ENCODE assay signal across 17 cellular contexts in genomic region chr1:156260896-156261295, GRCh38. TPM values are rescaled to one million over a fixed set of nuclear protein-coding genes. Genes with fewer than 3 reads are reported as not detected.
DNase-seq lines count a peak whose midpoint lies in the region; ATAC-seq and TF ChIP-seq lines count a peak whose summit lies in the region.
"Had no signal": no experiment of that assay in that cellular context is flagged by ENCODE, and none has a peak within 500 bp of the region (broad histone marks: within the 10 kb centered on the region; RNA-seq: fewer than 3 reads in every experiment).

No MANE protein-coding gene starts in this region.

- DNase-seq in activated CD8-positive, alpha-beta T cell treated with anti-CD3 and anti-CD28 coated beads, Interleukin-2, amount 10 ng/mL, durations not matched to agents 7 days and 5 days: no peak
- no peak for DNase-seq in activated CD8-positive, alpha-beta T cell treated with anti-CD3 and anti-CD28 coated beads for 36 hours
- DNase-seq in activated naive CD8-positive, alpha-beta T cell treated with anti-CD3 and anti-CD28 coated beads, Interleukin-2, amount 10 ng/mL, durations not matched to agents 7 days and 5 days: no peak
- DNase-seq in globus pallidus (ENCODE audit: low spot score) (peak; percentile 85), dermis blood vessel endothelial cell (no peak)
- DNase-seq in stimulated activated effector memory CD8-positive, alpha-beta T cell treated with anti-CD3 and anti-CD28 coated beads, Interleukin-12 subunit alpha, Interleukin-12 subunit beta, amount 100 ng/mL, for 72 hours (ENCODE audit: low spot score in 2 of 2): no peak
- DNase-seq: activated effector memory CD4-positive, alpha-beta T cell treated with Interleukin-2 at 50 U/mL for 16 hours; heart left ventricle; NCI-H1048; NCI-H2029; NCI-H524 treated with DMSO at 0.1 percent for 48 hours; T1000 had no signal

- CTCF ChIA-PET in activated CD8-positive, alpha-beta T cell treated with anti-CD3 and anti-CD28 coated beads, Interleukin-2, amount 10 ng/mL, durations not matched to agents 7 days and 5 days (lab: Charles Lee): interaction anchor here (0.7 to 1.1 kb wide), 3 partner anchors 59 to 120 kb away, joined by 3 to 7 read pairs (median 3); no protein-coding TSS in a partner anchor
- CTCF ChIA-PET in activated CD8-positive, alpha-beta T cell treated with anti-CD3 and anti-CD28 coated beads for 36 hours (lab: Charles Lee): interaction anchor here (1.2 kb wide), 1 partner anchor 20 kb away, joined by 3 read pairs; no protein-coding TSS in a partner anchor

- peak overlapping the region; percentile 43 for H3K27ac Mint-ChIP-seq in activated CD8-positive, alpha-beta T cell treated with anti-CD3 and anti-CD28 coated beads, Interleukin-2, amount 10 ng/mL, durations not matched to agents 7 days and 5 days
- H3K27ac Mint-ChIP-seq in activated CD8-positive, alpha-beta T cell treated with anti-CD3 and anti-CD28 coated beads for 36 hours: no peak overlapping the region
- H3K27ac Mint-ChIP-seq in activated naive CD8-positive, alpha-beta T cell treated with anti-CD3 and anti-CD28 coated beads, Interleukin-2, amount 10 ng/mL, durations not matched to agents 7 days and 5 days: peak overlapping the region; percentile 37
- H3K27ac Mint-ChIP-seq in stimulated activated effector memory CD8-positive, alpha-beta T cell treated with anti-CD3 and anti-CD28 coated beads, Interleukin-12 subunit alpha, Interleukin-12 subunit beta, amount 100 ng/mL, for 72 hours: peak overlapping the region; percentile 23
- H3K27ac Mint-ChIP-seq: stimulated activated memory B cell treated with anti-CD40 and anti-IgM and Interleukin-4, amounts not matched to agents 10 μg/mL and 1 μg/mL and 100 μg/mL, for 72 hours had no signal

- no peak for ATAC-seq in activated CD8-positive, alpha-beta T cell treated with anti-CD3 and anti-CD28 coated beads, Interleukin-2, amount 10 ng/mL, durations not matched to agents 7 days and 5 days
- ATAC-seq in activated CD8-positive, alpha-beta T cell treated with anti-CD3 and anti-CD28 coated beads for 36 hours: no peak
- no peak for ATAC-seq in activated naive CD8-positive, alpha-beta T cell treated with anti-CD3 and anti-CD28 coated beads, Interleukin-2, amount 10 ng/mL, durations not matched to agents 7 days and 5 days (ENCODE audit: low read depth)
- no peak for ATAC-seq in stimulated activated effector memory CD8-positive, alpha-beta T cell treated with anti-CD3 and anti-CD28 coated beads, Interleukin-12 subunit alpha, Interleukin-12 subunit beta, amount 100 ng/mL, for 72 hours
- ATAC-seq in GM19395 (IDR thresholded peaks at IDR 0.05; ENCODE audit: unreplicated experiment): no peak
- ATAC-seq in GM21825 (IDR thresholded peaks at IDR 0.05; ENCODE audit: unreplicated experiment): no peak
- ATAC-seq: heart left ventricle; naive thymus-derived CD8-positive, alpha-beta T cell; stimulated activated memory B cell treated with anti-CD40 and anti-IgM and Interleukin-4, amounts not matched to agents 10 μg/mL and 1 μg/mL and 100 μg/mL, for 72 hours had no signal

- H3K36me3 Mint-ChIP-seq in activated CD8-positive, alpha-beta T cell treated with anti-CD3 and anti-CD28 coated beads, Interleukin-2, amount 10 ng/mL, durations not matched to agents 7 days and 5 days (ENCODE audit: low read depth): peaks cover 71% of the 10 kb centered on the region
- peaks cover 68% of the 10 kb centered on the region for H3K36me3 Mint-ChIP-seq in activated CD8-positive, alpha-beta T cell treated with anti-CD3 and anti-CD28 coated beads for 36 hours (ENCODE audit: low read depth)
- peaks cover 44% of the 10 kb centered on the region for H3K36me3 Mint-ChIP-seq in activated naive CD8-positive, alpha-beta T cell treated with anti-CD3 and anti-CD28 coated beads, Interleukin-2, amount 10 ng/mL, durations not matched to agents 7 days and 5 days
- H3K36me3 Mint-ChIP-seq in stimulated activated effector memory CD8-positive, alpha-beta T cell treated with anti-CD3 and anti-CD28 coated beads, Interleukin-12 subunit alpha, Interleukin-12 subunit beta, amount 100 ng/mL, for 72 hours: peaks cover 100% of the 10 kb centered on the region

- H3K9me3 Mint-ChIP-seq in activated CD8-positive, alpha-beta T cell treated with anti-CD3 and anti-CD28 coated beads, Interleukin-2, amount 10 ng/mL, durations not matched to agents 7 days and 5 days (ENCODE audit: insufficient read depth): no peaks in the 10 kb centered on the region
- H3K9me3 Mint-ChIP-seq in activated CD8-positive, alpha-beta T cell treated with anti-CD3 and anti-CD28 coated beads for 36 hours: no peaks in the 10 kb centered on the region
- H3K9me3 Mint-ChIP-seq in activated naive CD8-positive, alpha-beta T cell treated with anti-CD3 and anti-CD28 coated beads, Interleukin-2, amount 10 ng/mL, durations not matched to agents 7 days and 5 days: no peaks in the 10 kb centered on the region
- no peaks in the 10 kb centered on the region for H3K9me3 Mint-ChIP-seq in stimulated activated effector memory CD8-positive, alpha-beta T cell treated with anti-CD3 and anti-CD28 coated beads, Interleukin-12 subunit alpha, Interleukin-12 subunit beta, amount 100 ng/mL, for 72 hours
- H3K9me3 Mint-ChIP-seq: naive thymus-derived CD8-positive, alpha-beta T cell; stimulated activated memory B cell treated with anti-CD40 and anti-IgM and Interleukin-4, amounts not matched to agents 10 μg/mL and 1 μg/mL and 100 μg/mL, for 72 hours had no signal

- no peak for TF ChIP-seq CTCF in activated CD8-positive, alpha-beta T cell treated with anti-CD3 and anti-CD28 coated beads for 36 hours (IDR thresholded peaks at IDR 0.05)

- H3K4me3 Mint-ChIP-seq in activated CD8-positive, alpha-beta T cell treated with anti-CD3 and anti-CD28 coated beads, Interleukin-2, amount 10 ng/mL, durations not matched to agents 7 days and 5 days: no peak overlapping the region
- H3K4me3 Mint-ChIP-seq in activated CD8-positive, alpha-beta T cell treated with anti-CD3 and anti-CD28 coated beads for 36 hours: no peak overlapping the region
- no peak overlapping the region for H3K4me3 Mint-ChIP-seq in activated naive CD8-positive, alpha-beta T cell treated with anti-CD3 and anti-CD28 coated beads, Interleukin-2, amount 10 ng/mL, durations not matched to agents 7 days and 5 days
- H3K4me3 Mint-ChIP-seq in stimulated activated effector memory CD8-positive, alpha-beta T cell treated with anti-CD3 and anti-CD28 coated beads, Interleukin-12 subunit alpha, Interleukin-12 subunit beta, amount 100 ng/mL, for 72 hours: no peak overlapping the region
- H3K4me3 Mint-ChIP-seq: naive thymus-derived CD8-positive, alpha-beta T cell; stimulated activated memory B cell treated with anti-CD40 and anti-IgM and Interleukin-4, amounts not matched to agents 10 μg/mL and 1 μg/mL and 100 μg/mL, for 72 hours had no signal

- POLR2A ChIA-PET in activated CD8-positive, alpha-beta T cell treated with anti-CD3 and anti-CD28 coated beads, Interleukin-2, amount 10 ng/mL, durations not matched to agents 7 days and 5 days (lab: Charles Lee): interaction anchor here (1.7 kb wide), 1 partner anchor 22 kb away, joined by 7 read pairs; the partner anchor contains the start of gene SMG5
- POLR2A ChIA-PET in activated CD8-positive, alpha-beta T cell treated with anti-CD3 and anti-CD28 coated beads for 36 hours (lab: Charles Lee): interaction anchor here (0.6 to 1.7 kb wide), 2 partner anchors 8 to 22 kb away, joined by 3 to 6 read pairs; partner anchors contain the start of gene SMG5
- POLR2A ChIA-PET in activated naive CD8-positive, alpha-beta T cell treated with anti-CD3 and anti-CD28 coated beads, Interleukin-2, amount 10 ng/mL, durations not matched to agents 7 days and 5 days (lab: Charles Lee): interaction anchor here (1.9 kb wide), 1 partner anchor 15 kb away, joined by 7 read pairs; no protein-coding TSS in a partner anchor

- peaks cover 16% of the 10 kb centered on the region for H3K4me1 Mint-ChIP-seq in activated CD8-positive, alpha-beta T cell treated with anti-CD3 and anti-CD28 coated beads, Interleukin-2, amount 10 ng/mL, durations not matched to agents 7 days and 5 days (ENCODE audit: low read depth)
- peaks cover 5% of the 10 kb centered on the region for H3K4me1 Mint-ChIP-seq in activated CD8-positive, alpha-beta T cell treated with anti-CD3 and anti-CD28 coated beads for 36 hours (ENCODE audit: low read depth)
- peaks cover 16% of the 10 kb centered on the region for H3K4me1 Mint-ChIP-seq in activated naive CD8-positive, alpha-beta T cell treated with anti-CD3 and anti-CD28 coated beads, Interleukin-2, amount 10 ng/mL, durations not matched to agents 7 days and 5 days
- peaks cover 12% of the 10 kb centered on the region for H3K4me1 Mint-ChIP-seq in stimulated activated effector memory CD8-positive, alpha-beta T cell treated with anti-CD3 and anti-CD28 coated beads, Interleukin-12 subunit alpha, Interleukin-12 subunit beta, amount 100 ng/mL, for 72 hours
- H3K4me1 Mint-ChIP-seq: stimulated activated memory B cell treated with anti-CD40 and anti-IgM and Interleukin-4, amounts not matched to agents 10 μg/mL and 1 μg/mL and 100 μg/mL, for 72 hours had no signal

- no peaks in the 10 kb centered on the region for H3K27me3 Mint-ChIP-seq in activated CD8-positive, alpha-beta T cell treated with anti-CD3 and anti-CD28 coated beads, Interleukin-2, amount 10 ng/mL, durations not matched to agents 7 days and 5 days (ENCODE audit: low read depth)
- no peaks in the 10 kb centered on the region for H3K27me3 Mint-ChIP-seq in activated CD8-positive, alpha-beta T cell treated with anti-CD3 and anti-CD28 coated beads for 36 hours
- no peaks in the 10 kb centered on the region for H3K27me3 Mint-ChIP-seq in activated naive CD8-positive, alpha-beta T cell treated with anti-CD3 and anti-CD28 coated beads, Interleukin-2, amount 10 ng/mL, durations not matched to agents 7 days and 5 days
- H3K27me3 Mint-ChIP-seq: naive thymus-derived CD8-positive, alpha-beta T cell; stimulated activated memory B cell treated with anti-CD40 and anti-IgM and Interleukin-4, amounts not matched to agents 10 μg/mL and 1 μg/mL and 100 μg/mL, for 72 hours had no signal

- intact Hi-C loops in activated CD8-positive, alpha-beta T cell treated with anti-CD3 and anti-CD28 coated beads for 36 hours (cut with micrococcal nuclease): no loop called here

RNA-seq across cellular contexts. Expression of gene PAQR6, which starts 13.0 kb away (rescaled TPM):
- 1 to 10 TPM; 8.6 to 9.9 TPM for total RNA-seq in activated CD8-positive, alpha-beta T cell treated with anti-CD3 and anti-CD28 coated beads, Interleukin-2, amount 10 ng/mL, durations not matched to agents 7 days and 5 days
- 1 to 10 TPM; 4.7 to 5.0 TPM for total RNA-seq in activated CD8-positive, alpha-beta T cell treated with anti-CD3 and anti-CD28 coated beads for 36 hours
- total RNA-seq in activated naive CD8-positive, alpha-beta T cell treated with anti-CD3 and anti-CD28 coated beads, Interleukin-2, amount 10 ng/mL, durations not matched to agents 7 days and 5 days: 1 to 10 TPM; 7.0 TPM
- total RNA-seq in dermis blood vessel endothelial cell: 0.19 and 0.68 TPM in 2 replicates

RNA-seq across cellular contexts. Expression of gene BGLAP, which starts 18.9 kb away (rescaled TPM):
- total RNA-seq in activated CD8-positive, alpha-beta T cell treated with anti-CD3 and anti-CD28 coated beads, Interleukin-2, amount 10 ng/mL, durations not matched to agents 7 days and 5 days: 1 to 10 TPM; 2.8 TPM
- total RNA-seq in activated CD8-positive, alpha-beta T cell treated with anti-CD3 and anti-CD28 coated beads for 36 hours: 1 to 10 TPM; 2.2 to 2.5 TPM
- 1 to 10 TPM; 3.3 to 4.8 TPM for total RNA-seq in activated naive CD8-positive, alpha-beta T cell treated with anti-CD3 and anti-CD28 coated beads, Interleukin-2, amount 10 ng/mL, durations not matched to agents 7 days and 5 days
- total RNA-seq in dermis blood vessel endothelial cell: 0.19 TPM in 1 of 2 replicates, not detected in the other
- total RNA-seq: SJSA1 had no signal

RNA-seq across cellular contexts. Expression of gene SMG5, which starts 21.7 kb away (rescaled TPM):
- 10 to 100 TPM; 75.2 to 78.2 TPM for total RNA-seq in activated CD8-positive, alpha-beta T cell treated with anti-CD3 and anti-CD28 coated beads, Interleukin-2, amount 10 ng/mL, durations not matched to agents 7 days and 5 days
- total RNA-seq in activated CD8-positive, alpha-beta T cell treated with anti-CD3 and anti-CD28 coated beads for 36 hours: 10 to 100 TPM; 70.3 to 70.7 TPM
- 10 to 100 TPM; 72.3 to 76.4 TPM for total RNA-seq in activated naive CD8-positive, alpha-beta T cell treated with anti-CD3 and anti-CD28 coated beads, Interleukin-2, amount 10 ng/mL, durations not matched to agents 7 days and 5 days
- total RNA-seq in dermis blood vessel endothelial cell: 74.2 and 89.6 TPM in 2 replicates

RNA-seq across cellular contexts. Expression of gene TMEM79, which starts 23.2 kb away (rescaled TPM):
- total RNA-seq in activated CD8-positive, alpha-beta T cell treated with anti-CD3 and anti-CD28 coated beads, Interleukin-2, amount 10 ng/mL, durations not matched to agents 7 days and 5 days: 10 to 100 TPM in 1 of 2 experiments, 1 to 10 TPM in 1; 9.1 to 11.0 TPM
- 1 to 10 TPM; 8.0 to 8.2 TPM for total RNA-seq in activated CD8-positive, alpha-beta T cell treated with anti-CD3 and anti-CD28 coated beads for 36 hours
- 10 to 100 TPM; 12.3 to 12.8 TPM for total RNA-seq in activated naive CD8-positive, alpha-beta T cell treated with anti-CD3 and anti-CD28 coated beads, Interleukin-2, amount 10 ng/mL, durations not matched to agents 7 days and 5 days
- total RNA-seq in dermis blood vessel endothelial cell: 1.2 and 1.7 TPM in 2 replicates

RNA-seq across cellular contexts. Expression of gene GLMP, which starts 34.6 kb away (rescaled TPM):
- 10 to 100 TPM; 27.7 to 29.8 TPM for total RNA-seq in activated CD8-positive, alpha-beta T cell treated with anti-CD3 and anti-CD28 coated beads, Interleukin-2, amount 10 ng/mL, durations not matched to agents 7 days and 5 days
- total RNA-seq in activated CD8-positive, alpha-beta T cell treated with anti-CD3 and anti-CD28 coated beads for 36 hours: 10 to 100 TPM in 1 of 2 experiments, 1 to 10 TPM in 1; 9.3 to 11.3 TPM
- 10 to 100 TPM; 27.5 to 27.8 TPM for total RNA-seq in activated naive CD8-positive, alpha-beta T cell treated with anti-CD3 and anti-CD28 coated beads, Interleukin-2, amount 10 ng/mL, durations not matched to agents 7 days and 5 days
- total RNA-seq in dermis blood vessel endothelial cell: 48.3 and 50.4 TPM in 2 replicates
